Comparison of ENCODE assay signal across 15 cellular contexts in the genomic region with DNA sequence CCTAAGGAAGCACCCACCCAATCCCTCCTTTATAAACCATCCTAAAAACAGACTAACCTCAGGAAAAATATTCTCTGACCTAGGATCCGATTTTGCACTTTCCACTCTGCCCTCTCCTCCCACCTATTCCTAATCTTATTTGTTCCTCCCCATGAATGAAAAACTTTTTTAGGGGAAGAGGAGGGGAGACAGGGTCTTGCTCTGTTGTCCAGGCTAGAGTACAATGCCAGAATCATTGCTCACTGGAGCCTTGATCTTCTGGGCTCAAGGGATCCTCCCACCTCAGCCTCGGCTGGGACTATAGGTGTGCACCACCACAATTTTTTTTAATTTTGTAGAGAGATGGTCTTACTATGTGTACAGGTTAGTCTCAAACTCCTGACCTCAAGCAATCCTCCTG.
"Had no signal": no experiment of that assay in that cellular context is flagged by ENCODE, and none has a peak within 500 bp of the region (broad histone marks: within the 10 kb centered on the region; RNA-seq: fewer than 3 reads in every experiment).

No MANE protein-coding gene starts in this region.

- H3K27me3 Mint-ChIP-seq: activated CD4-positive, alpha-beta T cell treated with anti-CD3 and anti-CD28 coated beads, Interleukin-2, amount 10 ng/mL, durations not matched to agents 7 days and 5 days; dendritic cell treated with granulocyte-macrophage colony-stimulating factor and Interleukin-4, amounts not matched to agents 40 ng/mL and 50 ng/mL, for 4 days; T-helper 17 cell had no signal

- ATAC-seq: activated T-cell treated with anti-CD3 and anti-CD28 coated beads, Interleukin-2, amount 50 U/mL, for 4 hours; T-helper 17 cell had no signal

- H3K27me3 ChIP-seq: uterus had no signal

- H3K9ac ChIP-seq: parathyroid adenoma had no signal

- H3K4me3 ChIP-seq: uterus had no signal

- DNase-seq: activated CD4-positive, alpha-beta T cell treated with anti-CD3 and anti-CD28 coated beads, Interleukin-2, amount 10 ng/mL, durations not matched to agents 7 days and 5 days; activated effector memory CD4-positive, alpha-beta T cell treated with anti-CD3 and anti-CD28 coated beads, Interleukin-2, amount 50 U/mL, for 16 hours; activated T-cell treated with anti-CD3 and anti-CD28 coated beads, Interleukin-2, amount 50 U/mL, for 4 hours; aorta; cerebellar nuclear complex; effector memory CD4-positive, alpha-beta T cell; foreskin melanocyte; kidney glomerular epithelial cell; mesendoderm; stimulated activated CD4-positive, alpha-beta T cell treated with anti-CD3 and anti-CD28 coated beads, Interleukin-1b, Interleukin-23, amount 100 ng/mL, for 48 hours; T-helper 17 cell; uterus had no signal

- H3K27ac ChIP-seq: epithelial cell of prostate, parathyroid adenoma, uterus had no signal

- H3K4me3 Mint-ChIP-seq: activated CD4-positive, alpha-beta T cell treated with anti-CD3 and anti-CD28 coated beads, Interleukin-2, amount 10 ng/mL, durations not matched to agents 7 days and 5 days; activated T-cell treated with anti-CD3 and anti-CD28 coated beads, Interleukin-2, amount 50 U/mL, for 4 hours; dendritic cell treated with granulocyte-macrophage colony-stimulating factor and Interleukin-4, amounts not matched to agents 40 ng/mL and 50 ng/mL, for 4 days; T-helper 17 cell had no signal

- H2AFZ ChIP-seq: parathyroid adenoma had no signal

- H3K27ac Mint-ChIP-seq: activated CD4-positive, alpha-beta T cell treated with anti-CD3 and anti-CD28 coated beads, Interleukin-2, amount 10 ng/mL, durations not matched to agents 7 days and 5 days; dendritic cell treated with granulocyte-macrophage colony-stimulating factor and Interleukin-4, amounts not matched to agents 40 ng/mL and 50 ng/mL, for 4 days; T-helper 17 cell had no signal

- H3K9me3 Mint-ChIP-seq: activated T-cell treated with anti-CD3 and anti-CD28 coated beads, Interleukin-2, amount 50 U/mL, for 4 hours had no signal
